Comparison of ENCODE assay signal across 1 cellular context in the genomic region with DNA sequence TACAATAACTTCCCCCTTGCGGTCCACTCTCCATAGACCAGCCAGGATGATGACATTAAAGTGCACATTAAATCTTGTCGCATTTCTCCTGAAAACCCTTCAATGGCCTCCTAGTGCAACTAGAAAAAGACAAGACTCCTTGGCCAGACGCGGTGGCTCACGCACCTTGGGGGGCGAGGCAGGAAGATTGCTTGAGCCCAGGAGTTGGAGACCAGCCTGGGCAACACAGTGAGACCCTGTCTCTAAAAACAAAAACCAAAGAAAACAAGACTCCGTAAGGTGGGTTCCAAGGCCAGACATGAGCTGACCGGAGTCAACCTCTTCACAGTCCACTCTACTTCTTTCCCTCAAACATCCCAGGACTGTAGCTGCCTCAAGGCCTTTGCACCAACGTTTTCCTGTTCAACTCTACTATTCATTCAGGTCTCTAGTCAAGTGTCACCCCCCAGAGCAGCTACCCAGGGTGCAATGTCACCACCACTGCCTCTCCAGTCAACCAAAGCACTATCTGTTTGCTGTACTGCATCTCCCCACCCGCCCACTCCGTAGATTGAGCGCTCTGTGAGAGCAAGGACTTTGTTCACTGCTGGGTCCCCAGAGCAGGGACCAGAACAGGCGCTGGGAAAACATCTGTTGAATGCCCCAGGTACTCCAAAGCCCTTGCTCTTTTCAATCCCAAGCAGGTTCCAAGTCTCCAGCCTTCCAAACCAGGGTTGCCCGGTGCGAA.
TF ChIP-seq lines count a peak whose summit lies in the region.

No MANE protein-coding gene starts in this region.

TF ChIP-seq in HEK293, 187 proteins besides CTCF, POLR2A, EP300 and RAD21 (continued from another document):
- TF ChIP-seq, protein P1, sequence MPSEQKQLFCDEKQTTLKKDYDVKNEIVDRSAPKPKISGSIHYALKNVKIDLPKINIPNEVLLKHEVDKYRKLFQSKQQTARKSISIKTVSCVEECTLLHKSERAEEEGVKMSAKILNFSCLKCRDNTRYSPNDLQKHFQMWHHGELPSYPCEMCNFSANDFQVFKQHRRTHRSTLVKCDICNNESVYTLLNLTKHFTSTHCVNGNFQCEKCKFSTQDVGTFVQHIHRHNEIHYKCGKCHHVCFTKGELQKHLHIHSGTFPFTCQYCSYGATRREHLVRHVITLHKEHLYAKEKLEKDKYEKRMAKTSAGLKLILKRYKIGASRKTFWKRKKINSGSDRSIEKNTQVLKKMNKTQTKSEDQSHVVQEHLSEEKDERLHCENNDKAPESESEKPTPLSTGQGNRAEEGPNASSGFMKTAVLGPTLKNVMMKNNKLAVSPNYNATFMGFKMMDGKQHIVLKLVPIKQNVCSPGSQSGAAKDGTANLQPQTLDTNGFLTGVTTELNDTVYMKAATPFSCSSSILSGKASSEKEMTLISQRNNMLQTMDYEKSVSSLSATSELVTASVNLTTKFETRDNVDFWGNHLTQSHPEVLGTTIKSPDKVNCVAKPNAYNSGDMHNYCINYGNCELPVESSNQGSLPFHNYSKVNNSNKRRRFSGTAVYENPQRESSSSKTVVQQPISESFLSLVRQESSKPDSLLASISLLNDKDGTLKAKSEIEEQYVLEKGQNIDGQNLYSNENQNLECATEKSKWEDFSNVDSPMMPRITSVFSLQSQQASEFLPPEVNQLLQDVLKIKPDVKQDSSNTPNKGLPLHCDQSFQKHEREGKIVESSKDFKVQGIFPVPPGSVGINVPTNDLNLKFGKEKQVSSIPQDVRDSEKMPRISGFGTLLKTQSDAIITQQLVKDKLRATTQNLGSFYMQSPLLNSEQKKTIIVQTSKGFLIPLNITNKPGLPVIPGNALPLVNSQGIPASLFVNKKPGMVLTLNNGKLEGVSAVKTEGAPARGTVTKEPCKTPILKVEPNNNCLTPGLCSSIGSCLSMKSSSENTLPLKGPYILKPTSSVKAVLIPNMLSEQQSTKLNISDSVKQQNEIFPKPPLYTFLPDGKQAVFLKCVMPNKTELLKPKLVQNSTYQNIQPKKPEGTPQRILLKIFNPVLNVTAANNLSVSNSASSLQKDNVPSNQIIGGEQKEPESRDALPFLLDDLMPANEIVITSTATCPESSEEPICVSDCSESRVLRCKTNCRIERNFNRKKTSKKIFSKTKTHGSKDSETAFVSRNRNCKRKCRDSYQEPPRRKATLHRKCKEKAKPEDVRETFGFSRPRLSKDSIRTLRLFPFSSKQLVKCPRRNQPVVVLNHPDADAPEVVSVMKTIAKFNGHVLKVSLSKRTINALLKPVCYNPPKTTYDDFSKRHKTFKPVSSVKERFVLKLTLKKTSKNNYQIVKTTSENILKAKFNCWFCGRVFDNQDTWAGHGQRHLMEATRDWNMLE (tag by site-specific recombination; conservative IDR thresholded peaks at IDR 0.05; ENCODE audit: low read depth), result no peak
- TF ChIP-seq GLIS2 (tag by site-specific recombination; IDR thresholded peaks at IDR 0.05) (0 out of 2 replicates have a peak, but pooled peaks have one; percentile 11), ZNF623 (tag by site-specific recombination; IDR thresholded peaks at IDR 0.05) (peak; percentile 36; the same call in 1 of the 2 replicates), ZNF555 (tag by site-specific recombination; conservative IDR thresholded peaks at IDR 0.05) (no peak)
TF ChIP-seq in HEK293: peak in this region for 8.
